In the genomic region with DNA sequence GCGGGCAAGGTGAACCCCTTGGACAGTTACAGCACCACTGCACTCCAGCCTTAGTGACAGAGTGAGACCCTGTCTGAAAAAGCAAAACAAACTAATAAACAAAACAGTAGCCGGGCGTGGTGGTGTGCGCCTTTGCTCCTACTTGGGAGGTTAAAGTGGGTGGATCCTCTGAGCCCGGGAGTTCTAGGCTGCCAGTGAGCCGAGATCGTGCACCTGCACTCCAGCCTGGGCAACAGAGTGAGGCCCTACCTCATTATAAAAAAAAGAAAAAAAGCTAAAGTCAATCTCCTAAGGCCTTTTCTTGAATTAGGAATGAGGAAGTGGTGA, we compare ENCODE assay signal across 9 cellular contexts. TPM values are rescaled to one million over a fixed set of nuclear protein-coding genes. Genes with fewer than 3 reads are reported as not detected.
DNase-seq lines count a peak whose midpoint lies in the region; ATAC-seq and TF ChIP-seq lines count a peak whose summit lies in the region.
"Had no signal": no experiment of that assay in that cellular context is flagged by ENCODE, and none has a peak within 500 bp of the region (broad histone marks: within the 10 kb centered on the region; RNA-seq: fewer than 3 reads in every experiment).

No MANE protein-coding gene starts in this region.

- peaks cover 0 to 4% (median 0%) of the 10 kb centered on the region in 4 donors for H3K9me3 ChIP-seq in tibial nerve

- H3K27ac Mint-ChIP-seq in activated naive CD4-positive, alpha-beta T cell treated with anti-CD3 and anti-CD28 coated beads, Interleukin-2, amount 10 ng/mL, durations not matched to agents 7 days and 5 days, result peak overlapping the region; percentile 88
- H3K27ac Mint-ChIP-seq in WTC11, result no peak overlapping the region

- peaks cover 6% of the 10 kb centered on the region for H3K27me3 Mint-ChIP-seq in activated naive CD4-positive, alpha-beta T cell treated with anti-CD3 and anti-CD28 coated beads, Interleukin-2, amount 10 ng/mL, durations not matched to agents 7 days and 5 days
- peaks cover 4% of the 10 kb centered on the region for H3K27me3 Mint-ChIP-seq in WTC11 (ENCODE audit: low read depth)

- H3K9me3 Mint-ChIP-seq in activated naive CD4-positive, alpha-beta T cell treated with anti-CD3 and anti-CD28 coated beads, Interleukin-2, amount 10 ng/mL, durations not matched to agents 7 days and 5 days, result peaks cover 6% of the 10 kb centered on the region
- H3K9me3 Mint-ChIP-seq in WTC11, result peaks cover 14% of the 10 kb centered on the region

- peak overlapping the region; percentile 73 for H3K4me3 Mint-ChIP-seq in activated naive CD4-positive, alpha-beta T cell treated with anti-CD3 and anti-CD28 coated beads, Interleukin-2, amount 10 ng/mL, durations not matched to agents 7 days and 5 days
- H3K4me3 Mint-ChIP-seq in WTC11, result no peak overlapping the region

- TF ChIP-seq CTCF in WTC11 (IDR thresholded peaks at IDR 0.05) (no peak), tibial nerve (IDR thresholded peaks at IDR 0.05) (no peak)

- no peaks in the 10 kb centered on the region for H3K36me3 Mint-ChIP-seq in activated naive CD4-positive, alpha-beta T cell treated with anti-CD3 and anti-CD28 coated beads, Interleukin-2, amount 10 ng/mL, durations not matched to agents 7 days and 5 days
- peaks cover 11% of the 10 kb centered on the region for H3K36me3 Mint-ChIP-seq in WTC11

- H3K4me3 ChIP-seq in tibial nerve, result peak overlapping the region in 2 of 4 donors; percentile 49 to 63

- H3K36me3 ChIP-seq in tibial nerve, result no peaks in the 10 kb centered on the region

- peaks cover 20% of the 10 kb centered on the region for H3K4me1 Mint-ChIP-seq in activated naive CD4-positive, alpha-beta T cell treated with anti-CD3 and anti-CD28 coated beads, Interleukin-2, amount 10 ng/mL, durations not matched to agents 7 days and 5 days
- no peaks in the 10 kb centered on the region for H3K4me1 Mint-ChIP-seq in WTC11

- 53 to 57% methylated on average over 7 of the region's 7 CpGs for WGBS in tibial nerve, 2 donors

- H3K27ac ChIP-seq in tibial nerve, result peak overlapping the region in 3 of 4 donors; percentile 71 to 94 (median 89)

- TF ChIP-seq EP300 in tibial nerve (IDR thresholded peaks at IDR 0.05), result no peak

- DNase-seq in activated naive CD4-positive, alpha-beta T cell treated with anti-CD3 and anti-CD28 coated beads, Interleukin-2, amount 10 ng/mL, durations not matched to agents 7 days and 5 days, result no peak
- DNase-seq in activated naive CD4-positive, alpha-beta T cell treated with anti-CD3 and anti-CD28 coated beads, Interleukin-2, amount 50 U/mL, for 16 hours, result no peak
- DNase-seq in WTC11 (ENCODE audit: low spot score) (no peak), left lobe of liver (ENCODE audit: low spot score) (no peak), tibial nerve (ENCODE audit: low spot score in 2 of 2) (no peak), NCI-H1436 treated with DMSO at 0.1 percent for 48 hours (lab: John Stamatoyannopoulos, UW) (no peak)
- DNase-seq: COR-L47 had no signal

- ATAC-seq in WTC11 (peak; percentile 20; the same call in 1 of the 2 replicates), left lobe of liver (peak; percentile 20), HG03439 (IDR thresholded peaks at IDR 0.05; ENCODE audit: unreplicated experiment) (no peak), HG02588 (IDR thresholded peaks at IDR 0.05; ENCODE audit: unreplicated experiment) (no peak)

- TF ChIP-seq POLR2A in tibial nerve (IDR thresholded peaks at IDR 0.05), result no peak

- POLR2A ChIA-PET in WTC11 (lab: Charles Lee), result interaction anchor here (0.6 kb wide), 1 partner anchor 252 kb away, joined by 5 read pairs; no protein-coding TSS in a partner anchor

- CTCF ChIA-PET in activated naive CD4-positive, alpha-beta T cell treated with anti-CD3 and anti-CD28 coated beads, Interleukin-2, amount 10 ng/mL, durations not matched to agents 7 days and 5 days (lab: Charles Lee), result no interaction called here
- CTCF ChIA-PET in WTC11 (lab: Charles Lee), result no interaction called here

- H3K27me3 ChIP-seq in tibial nerve, result no peaks in the 10 kb centered on the region

- H3K4me1 ChIP-seq in tibial nerve, result peaks cover 0 to 17% (median 3%) of the 10 kb centered on the region in 4 donors

TF ChIP-seq in WTC11, 78 proteins besides CTCF, POLR2A, EP300 and RAD21 (continues in another document):
- TF ChIP-seq GRHL2 (CRISPR knock-in tag; IDR thresholded peaks at IDR 0.05; ENCODE audit: insufficient replicate concordance, severe bottlenecking), result no peak
- TF ChIP-seq, protein P1, sequence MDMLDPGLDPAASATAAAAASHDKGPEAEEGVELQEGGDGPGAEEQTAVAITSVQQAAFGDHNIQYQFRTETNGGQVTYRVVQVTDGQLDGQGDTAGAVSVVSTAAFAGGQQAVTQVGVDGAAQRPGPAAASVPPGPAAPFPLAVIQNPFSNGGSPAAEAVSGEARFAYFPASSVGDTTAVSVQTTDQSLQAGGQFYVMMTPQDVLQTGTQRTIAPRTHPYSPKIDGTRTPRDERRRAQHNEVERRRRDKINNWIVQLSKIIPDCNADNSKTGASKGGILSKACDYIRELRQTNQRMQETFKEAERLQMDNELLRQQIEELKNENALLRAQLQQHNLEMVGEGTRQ (CRISPR knock-in tag; IDR thresholded peaks at IDR 0.05), result no peak
- TF ChIP-seq, protein P2, sequence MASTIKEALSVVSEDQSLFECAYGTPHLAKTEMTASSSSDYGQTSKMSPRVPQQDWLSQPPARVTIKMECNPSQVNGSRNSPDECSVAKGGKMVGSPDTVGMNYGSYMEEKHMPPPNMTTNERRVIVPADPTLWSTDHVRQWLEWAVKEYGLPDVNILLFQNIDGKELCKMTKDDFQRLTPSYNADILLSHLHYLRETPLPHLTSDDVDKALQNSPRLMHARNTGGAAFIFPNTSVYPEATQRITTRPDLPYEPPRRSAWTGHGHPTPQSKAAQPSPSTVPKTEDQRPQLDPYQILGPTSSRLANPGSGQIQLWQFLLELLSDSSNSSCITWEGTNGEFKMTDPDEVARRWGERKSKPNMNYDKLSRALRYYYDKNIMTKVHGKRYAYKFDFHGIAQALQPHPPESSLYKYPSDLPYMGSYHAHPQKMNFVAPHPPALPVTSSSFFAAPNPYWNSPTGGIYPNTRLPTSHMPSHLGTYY (CRISPR knock-in tag; IDR thresholded peaks at IDR 0.05), result no peak
- TF ChIP-seq, protein P3, sequence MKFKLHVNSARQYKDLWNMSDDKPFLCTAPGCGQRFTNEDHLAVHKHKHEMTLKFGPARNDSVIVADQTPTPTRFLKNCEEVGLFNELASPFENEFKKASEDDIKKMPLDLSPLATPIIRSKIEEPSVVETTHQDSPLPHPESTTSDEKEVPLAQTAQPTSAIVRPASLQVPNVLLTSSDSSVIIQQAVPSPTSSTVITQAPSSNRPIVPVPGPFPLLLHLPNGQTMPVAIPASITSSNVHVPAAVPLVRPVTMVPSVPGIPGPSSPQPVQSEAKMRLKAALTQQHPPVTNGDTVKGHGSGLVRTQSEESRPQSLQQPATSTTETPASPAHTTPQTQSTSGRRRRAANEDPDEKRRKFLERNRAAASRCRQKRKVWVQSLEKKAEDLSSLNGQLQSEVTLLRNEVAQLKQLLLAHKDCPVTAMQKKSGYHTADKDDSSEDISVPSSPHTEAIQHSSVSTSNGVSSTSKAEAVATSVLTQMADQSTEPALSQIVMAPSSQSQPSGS (CRISPR knock-in tag; IDR thresholded peaks at IDR 0.05; ENCODE audit: borderline replicate concordance, low read depth), result no peak
- no peak for TF ChIP-seq NFYB (CRISPR knock-in tag; conservative IDR thresholded peaks at IDR 0.05; ENCODE audit: low read depth)
- TF ChIP-seq ZNF317 (CRISPR knock-in tag; IDR thresholded peaks at IDR 0.05; ENCODE audit: borderline replicate concordance, low read depth), result no peak
- TF ChIP-seq NFATC4 (CRISPR knock-in tag; IDR thresholded peaks at IDR 0.05), result no peak
- no peak for TF ChIP-seq TEAD4 (CRISPR knock-in tag; IDR thresholded peaks at IDR 0.05)
- TF ChIP-seq JUN (CRISPR knock-in tag; IDR thresholded peaks at IDR 0.05), result no peak
- no peak for TF ChIP-seq SP1 (CRISPR knock-in tag; conservative IDR thresholded peaks at IDR 0.05)
- TF ChIP-seq, protein P4, sequence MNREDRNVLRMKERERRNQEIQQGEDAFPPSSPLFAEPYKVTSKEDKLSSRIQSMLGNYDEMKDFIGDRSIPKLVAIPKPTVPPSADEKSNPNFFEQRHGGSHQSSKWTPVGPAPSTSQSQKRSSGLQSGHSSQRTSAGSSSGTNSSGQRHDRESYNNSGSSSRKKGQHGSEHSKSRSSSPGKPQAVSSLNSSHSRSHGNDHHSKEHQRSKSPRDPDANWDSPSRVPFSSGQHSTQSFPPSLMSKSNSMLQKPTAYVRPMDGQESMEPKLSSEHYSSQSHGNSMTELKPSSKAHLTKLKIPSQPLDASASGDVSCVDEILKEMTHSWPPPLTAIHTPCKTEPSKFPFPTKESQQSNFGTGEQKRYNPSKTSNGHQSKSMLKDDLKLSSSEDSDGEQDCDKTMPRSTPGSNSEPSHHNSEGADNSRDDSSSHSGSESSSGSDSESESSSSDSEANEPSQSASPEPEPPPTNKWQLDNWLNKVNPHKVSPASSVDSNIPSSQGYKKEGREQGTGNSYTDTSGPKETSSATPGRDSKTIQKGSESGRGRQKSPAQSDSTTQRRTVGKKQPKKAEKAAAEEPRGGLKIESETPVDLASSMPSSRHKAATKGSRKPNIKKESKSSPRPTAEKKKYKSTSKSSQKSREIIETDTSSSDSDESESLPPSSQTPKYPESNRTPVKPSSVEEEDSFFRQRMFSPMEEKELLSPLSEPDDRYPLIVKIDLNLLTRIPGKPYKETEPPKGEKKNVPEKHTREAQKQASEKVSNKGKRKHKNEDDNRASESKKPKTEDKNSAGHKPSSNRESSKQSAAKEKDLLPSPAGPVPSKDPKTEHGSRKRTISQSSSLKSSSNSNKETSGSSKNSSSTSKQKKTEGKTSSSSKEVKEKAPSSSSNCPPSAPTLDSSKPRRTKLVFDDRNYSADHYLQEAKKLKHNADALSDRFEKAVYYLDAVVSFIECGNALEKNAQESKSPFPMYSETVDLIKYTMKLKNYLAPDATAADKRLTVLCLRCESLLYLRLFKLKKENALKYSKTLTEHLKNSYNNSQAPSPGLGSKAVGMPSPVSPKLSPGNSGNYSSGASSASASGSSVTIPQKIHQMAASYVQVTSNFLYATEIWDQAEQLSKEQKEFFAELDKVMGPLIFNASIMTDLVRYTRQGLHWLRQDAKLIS (CRISPR knock-in tag; IDR thresholded peaks at IDR 0.05; ENCODE audit: borderline replicate concordance), result no peak
- TF ChIP-seq SMAD4 (CRISPR knock-in tag; IDR thresholded peaks at IDR 0.05), result no peak

RNA-seq across cellular contexts. Expression of gene SPTLC2, which starts 24.7 kb away (rescaled TPM):
- 38.2 to 40.1 TPM (median 39.6 TPM) in 3 replicates for total RNA-seq in WTC11 (2021)
- 8.7 TPM for total RNA-seq in left lobe of liver
- total RNA-seq in tibial nerve, result 10 to 100 TPM; 25.5 to 45.2 (median 29.7) TPM

Comparison
In these comparisons a context has a peak if more than half of its experiments do, and no peak if none do; other contexts are left out.
1. ATAC-seq: peak in WTC11 (single experiment) and left lobe of liver (single experiment); none in HG03439 (single experiment) and HG02588 (single experiment).